ENCODE assay signal across 40 cellular contexts in the genomic region with DNA sequence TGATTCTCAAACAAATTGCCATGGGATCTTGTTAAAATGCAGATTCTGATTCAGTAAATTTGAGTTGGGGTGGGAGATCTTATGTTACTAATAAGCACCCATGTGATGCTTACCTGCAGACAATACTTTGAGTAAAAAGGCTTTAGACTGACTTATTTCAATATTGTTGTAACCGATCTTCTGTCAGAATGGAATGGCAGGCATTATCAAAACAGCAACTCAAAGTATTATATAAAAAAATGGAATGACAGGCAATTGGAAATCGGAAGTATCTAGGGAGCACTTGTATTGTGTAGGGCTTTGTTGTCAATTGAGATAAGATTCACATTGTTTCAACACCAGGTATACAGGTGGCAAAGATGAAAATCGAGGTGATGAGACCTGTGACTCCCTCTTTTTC.
"Had no signal": no experiment of that assay in that cellular context is flagged by ENCODE, and none has a peak within 500 bp of the region (broad histone marks: within the 10 kb centered on the region; RNA-seq: fewer than 3 reads in every experiment).

No MANE protein-coding gene starts in this region.

- FAIRE-seq: astrocyte, bronchial epithelial cell had no signal

- DNase-seq: activated effector memory CD4-positive, alpha-beta T cell treated with anti-CD3 and anti-CD28 coated beads, Interleukin-2, amount 50 U/mL, for 16 hours; activated effector memory CD4-positive, alpha-beta T cell treated with Interleukin-2 at 50 U/mL for 16 hours; activated gamma-delta T cell; activated gamma-delta T cell treated with Interleukin-2 at 50 U/mL for 16 hours; activated naive CD4-positive, alpha-beta T cell; activated naive CD4-positive, alpha-beta T cell treated with anti-CD3 and anti-CD28 coated beads for 36 hours; activated naive CD4-positive, alpha-beta T cell treated with anti-CD3 and anti-CD28 coated beads, Interleukin-2, amount 10 ng/mL, durations not matched to agents 7 days and 5 days; activated naive CD4-positive, alpha-beta T cell treated with anti-CD3 and anti-CD28 coated beads, Interleukin-2, amount 50 U/mL, for 16 hours; activated naive CD4-positive, alpha-beta T cell treated with Interleukin-2 at 50 U/mL for 16 hours; activated naive CD8-positive, alpha-beta T cell treated with anti-CD3 and anti-CD28 coated beads for 36 hours; activated naive CD8-positive, alpha-beta T cell treated with anti-CD3 and anti-CD28 coated beads, Interleukin-2, amount 10 ng/mL, durations not matched to agents 7 days and 5 days; activated naive CD8-positive, alpha-beta T cell treated with anti-CD3 and anti-CD28 coated beads, Interleukin-2, amount 50 U/mL, for 24 hours; activated T-cell treated with anti-CD3 and anti-CD28 coated beads, Interleukin-2, amount 50 U/mL, for 1 hour; activated T-cell treated with anti-CD3 and anti-CD28 coated beads, Interleukin-2, amount 50 U/mL, for 24 hours; activated T-cell treated with anti-CD3 and anti-CD28 coated beads, Interleukin-2, amount 50 U/mL, for 4 hours; activated T-cell treated with anti-CD3 and anti-CD28 coated beads, Interleukin-2, amount 50 U/mL, for 48 hours; activated T-cell treated with anti-CD3 and anti-CD28 coated beads, Interleukin-2, amount 50 U/mL, for 72 hours; adrenal gland; amniotic stem cell; amygdala; anterior cingulate cortex; aorta; body of pancreas; brain microvascular endothelial cell; caudate nucleus; central memory CD4-positive, alpha-beta T cell; cerebellar nuclear complex had no signal

- H3K27me3 ChIP-seq: adrenal gland, ascending aorta, body of pancreas, brain microvascular endothelial cell, breast epithelium had no signal

- H3K4me1 Mint-ChIP-seq: activated naive CD4-positive, alpha-beta T cell treated with anti-CD3 and anti-CD28 coated beads, Interleukin-2, amount 10 ng/mL, durations not matched to agents 7 days and 5 days; activated naive CD4-positive, alpha-beta T cell treated with anti-CD3 and anti-CD28 coated beads, Interleukin-2, amount 50 U/mL, for 24 hours; activated naive CD8-positive, alpha-beta T cell treated with anti-CD3 and anti-CD28 coated beads for 36 hours; activated naive CD8-positive, alpha-beta T cell treated with anti-CD3 and anti-CD28 coated beads, Interleukin-2, amount 50 U/mL, for 24 hours; activated T-helper 17 cell treated with anti-CD3 and anti-CD28 coated beads, Interleukin-2, amount 50 U/mL, for 72 hours; brain; central memory CD8-positive, alpha-beta T cell had no signal

- H3K36me3 Mint-ChIP-seq: activated naive CD4-positive, alpha-beta T cell treated with anti-CD3 and anti-CD28 coated beads, Interleukin-2, amount 10 ng/mL, durations not matched to agents 7 days and 5 days; activated naive CD4-positive, alpha-beta T cell treated with anti-CD3 and anti-CD28 coated beads, Interleukin-2, amount 50 U/mL, for 24 hours; activated naive CD4-positive, alpha-beta T cell treated with anti-CD3 and anti-CD28 coated beads, Interleukin-2, amount 50 U/mL, for 72 hours; activated naive CD8-positive, alpha-beta T cell; activated naive CD8-positive, alpha-beta T cell treated with anti-CD3 and anti-CD28 coated beads for 36 hours; brain had no signal

- H3K9me3 ChIP-seq: adrenal gland, ascending aorta, body of pancreas, breast epithelium had no signal

- H3K9me3 Mint-ChIP-seq: activated naive CD4-positive, alpha-beta T cell treated with anti-CD3 and anti-CD28 coated beads for 36 hours; activated naive CD4-positive, alpha-beta T cell treated with anti-CD3 and anti-CD28 coated beads, Interleukin-2, amount 10 ng/mL, durations not matched to agents 7 days and 5 days; activated naive CD4-positive, alpha-beta T cell treated with anti-CD3 and anti-CD28 coated beads, Interleukin-2, amount 50 U/mL, for 72 hours; activated naive CD8-positive, alpha-beta T cell treated with anti-CD3 and anti-CD28 coated beads, Interleukin-2, amount 10 ng/mL, durations not matched to agents 7 days and 5 days; activated naive CD8-positive, alpha-beta T cell treated with anti-CD3 and anti-CD28 coated beads, Interleukin-2, amount 50 U/mL, for 24 hours; activated T-cell treated with anti-CD3 and anti-CD28 coated beads, Interleukin-2, amount 50 U/mL, for 24 hours; activated T-cell treated with anti-CD3 and anti-CD28 coated beads, Interleukin-2, amount 50 U/mL, for 4 hours; activated T-helper 1 cell treated with anti-CD3 and anti-CD28 coated beads, Interleukin-12 subunit alpha, Interleukin-12 subunit beta, Interleukin-2, Interleukin-4 antibody, amounts not matched to agents 30 ng/mL and 10 ng/mL and 1 ng/mL, durations not matched to agents 14 hours and 24 hours and 36 hours; activated T-helper 17 cell treated with anti-CD3 and anti-CD28 coated beads, Interleukin-2, amount 50 U/mL, for 72 hours; activated T-helper 2 cell treated with anti-CD3 and anti-CD28 coated beads, Interferon-gamma antibody, Interleukin-2, Interleukin-4, amounts not matched to agents 10 μg/mL and 5 μg/mL and 100 μg/mL, durations not matched to agents 14 hours and 24 hours and 36 hours; central memory CD8-positive, alpha-beta T cell had no signal

- H3K4me3 ChIP-seq: adrenal gland, ascending aorta, body of pancreas, breast epithelium, cardiac muscle cell had no signal

- H3K4me1 ChIP-seq: adrenal gland, ascending aorta, breast epithelium had no signal

- H3K27ac Mint-ChIP-seq: activated naive CD4-positive, alpha-beta T cell treated with anti-CD3 and anti-CD28 coated beads for 36 hours; activated naive CD4-positive, alpha-beta T cell treated with anti-CD3 and anti-CD28 coated beads, Interleukin-2, amount 10 ng/mL, durations not matched to agents 7 days and 5 days; activated naive CD4-positive, alpha-beta T cell treated with anti-CD3 and anti-CD28 coated beads, Interleukin-2, amount 50 U/mL, for 24 hours; activated naive CD4-positive, alpha-beta T cell treated with anti-CD3 and anti-CD28 coated beads, Interleukin-2, amount 50 U/mL, for 72 hours; activated naive CD8-positive, alpha-beta T cell; activated naive CD8-positive, alpha-beta T cell treated with anti-CD3 and anti-CD28 coated beads for 36 hours; activated naive CD8-positive, alpha-beta T cell treated with anti-CD3 and anti-CD28 coated beads, Interleukin-2, amount 10 ng/mL, durations not matched to agents 7 days and 5 days; activated naive CD8-positive, alpha-beta T cell treated with anti-CD3 and anti-CD28 coated beads, Interleukin-2, amount 50 U/mL, for 24 hours; activated T-cell treated with anti-CD3 and anti-CD28 coated beads, Interleukin-2, amount 50 U/mL, for 24 hours; activated T-cell treated with anti-CD3 and anti-CD28 coated beads, Interleukin-2, amount 50 U/mL, for 72 hours; activated T-helper 1 cell treated with anti-CD3 and anti-CD28 coated beads, Interleukin-12 subunit alpha, Interleukin-12 subunit beta, Interleukin-2, Interleukin-4 antibody, amounts not matched to agents 30 ng/mL and 10 ng/mL and 1 ng/mL, durations not matched to agents 14 hours and 24 hours and 36 hours; activated T-helper 17 cell treated with anti-CD3 and anti-CD28 coated beads, Interleukin-2, amount 50 U/mL, for 72 hours; activated T-helper 2 cell treated with anti-CD3 and anti-CD28 coated beads, Interferon-gamma antibody, Interleukin-2, Interleukin-4, amounts not matched to agents 10 μg/mL and 5 μg/mL and 100 μg/mL, durations not matched to agents 14 hours and 24 hours and 36 hours; brain had no signal

- H3K4me3 Mint-ChIP-seq: activated naive CD4-positive, alpha-beta T cell treated with anti-CD3 and anti-CD28 coated beads for 36 hours; activated naive CD4-positive, alpha-beta T cell treated with anti-CD3 and anti-CD28 coated beads, Interleukin-2, amount 10 ng/mL, durations not matched to agents 7 days and 5 days; activated naive CD4-positive, alpha-beta T cell treated with anti-CD3 and anti-CD28 coated beads, Interleukin-2, amount 50 U/mL, for 24 hours; activated naive CD8-positive, alpha-beta T cell; activated naive CD8-positive, alpha-beta T cell treated with anti-CD3 and anti-CD28 coated beads for 36 hours; activated naive CD8-positive, alpha-beta T cell treated with anti-CD3 and anti-CD28 coated beads, Interleukin-2, amount 10 ng/mL, durations not matched to agents 7 days and 5 days; activated naive CD8-positive, alpha-beta T cell treated with anti-CD3 and anti-CD28 coated beads, Interleukin-2, amount 50 U/mL, for 24 hours; activated T-cell treated with anti-CD3 and anti-CD28 coated beads, Interleukin-2, amount 50 U/mL, for 24 hours; activated T-cell treated with anti-CD3 and anti-CD28 coated beads, Interleukin-2, amount 50 U/mL, for 4 hours; activated T-cell treated with anti-CD3 and anti-CD28 coated beads, Interleukin-2, amount 50 U/mL, for 72 hours; activated T-helper 1 cell treated with anti-CD3 and anti-CD28 coated beads, Interleukin-12 subunit alpha, Interleukin-12 subunit beta, Interleukin-2, Interleukin-4 antibody, amounts not matched to agents 30 ng/mL and 10 ng/mL and 1 ng/mL, durations not matched to agents 14 hours and 24 hours and 36 hours; activated T-helper 17 cell treated with anti-CD3 and anti-CD28 coated beads, Interleukin-2, amount 50 U/mL, for 72 hours; brain; central memory CD8-positive, alpha-beta T cell had no signal

- H3K27ac ChIP-seq: adrenal gland, ascending aorta, body of pancreas, brain microvascular endothelial cell, breast epithelium, cardiac muscle cell had no signal

- H3K27me3 Mint-ChIP-seq: brain had no signal

- H3K36me3 ChIP-seq: adrenal gland, ascending aorta, brain microvascular endothelial cell, breast epithelium, cardiac muscle cell had no signal
